ENCODE assay signal across 10 cellular contexts in genomic region chr12:116882742-116883141, GRCh38. TPM values are rescaled to one million over a fixed set of nuclear protein-coding genes. Genes with fewer than 3 reads are reported as not detected.
A peak's percentile ranks its signal among the peaks of the same experiment; 100 is the strongest.
DNase-seq lines count a peak whose midpoint lies in the region; ATAC-seq and TF ChIP-seq lines count a peak whose summit lies in the region.
"Had no signal": no experiment of that assay in that cellular context is flagged by ENCODE, and none has a peak within 500 bp of the region (broad histone marks: within the 10 kb centered on the region; RNA-seq: fewer than 3 reads in every experiment).

No MANE protein-coding gene starts in this region.

- no peaks in the 10 kb centered on the region for H3K36me3 Mint-ChIP-seq in natural killer cell

- no peaks in the 10 kb centered on the region for H3K9me3 Mint-ChIP-seq in natural killer cell

- peak in 6 of 8 donors; percentile 39 to 58 (median 53) for ATAC-seq in heart right ventricle
- no peak for ATAC-seq in aorta (ENCODE audit: low FRiP score)
- ATAC-seq in natural killer cell: no peak

- H3K4me3 ChIP-seq in heart right ventricle (no peak overlapping the region), right atrium auricular region (no peak overlapping the region), foreskin fibroblast (ENCODE audit: low read depth in 1 of 2, low read length in 2 of 2) (no peak overlapping the region), tibial artery (no peak overlapping the region), aorta (ENCODE audit: low read length in 2 of 2) (no peak overlapping the region)
- H3K4me3 ChIP-seq: lung, thoracic aorta had no signal

- H3K4me1 Mint-ChIP-seq in natural killer cell: peaks cover 18 to 25% of the 10 kb centered on the region in 2 donors

- H3K27me3 Mint-ChIP-seq in natural killer cell (ENCODE audit: low read depth in 2 of 2): peaks cover 54 to 75% of the 10 kb centered on the region in 2 donors

- peaks cover 7 to 72% (median 58%) of the 10 kb centered on the region in 7 donors for H3K27me3 ChIP-seq in heart right ventricle
- H3K27me3 ChIP-seq in right atrium auricular region: peaks cover 13 to 31% of the 10 kb centered on the region in 2 donors
- peaks cover 0 to 73% of the 10 kb centered on the region in 2 donors for H3K27me3 ChIP-seq in tibial artery
- no peaks in the 10 kb centered on the region for H3K27me3 ChIP-seq in aorta (ENCODE audit: control insufficient read depth in 1 of 2, insufficient read depth in 2 of 2, low read length in 1 of 2)

- H3K4me1 ChIP-seq in heart right ventricle: peaks cover 8 to 43% (median 32%) of the 10 kb centered on the region in 9 donors
- peaks cover 0 to 41% of the 10 kb centered on the region in 2 donors for H3K4me1 ChIP-seq in right atrium auricular region
- peaks cover 5 to 47% (median 36%) of the 10 kb centered on the region in 4 donors for H3K4me1 ChIP-seq in tibial artery
- peaks cover 0 to 2% of the 10 kb centered on the region in 2 donors for H3K4me1 ChIP-seq in aorta (ENCODE audit: control insufficient read depth in 1 of 2, insufficient read depth in 2 of 2, low read length in 2 of 2)

- WGBS in heart right ventricle, 2 donors: 31 to 37% methylated on average over 6 of the region's 6 CpGs
- 17 to 19% methylated on average over 6 of the region's 6 CpGs for WGBS in aorta, 2 donors

- H3K27ac ChIP-seq in heart right ventricle: no peak overlapping the region
- no peak overlapping the region for H3K27ac ChIP-seq in right atrium auricular region
- no peak overlapping the region for H3K27ac ChIP-seq in tibial artery
- no peak overlapping the region for H3K27ac ChIP-seq in aorta (ENCODE audit: low read depth in 1 of 2, low read length in 2 of 2)
- H3K27ac ChIP-seq: thoracic aorta had no signal

- DNase-seq in heart right ventricle: no peak
- no peak for DNase-seq in right atrium auricular region (ENCODE audit: low spot score)
- peak; percentile 34 for DNase-seq in OCI-M1 (lab: John Stamatoyannopoulos, UW)
- DNase-seq in foreskin fibroblast: peak in 1 of 2 donors; percentile 60
- no peak for DNase-seq in tibial artery
- DNase-seq in aorta: no peak
- DNase-seq in natural killer cell: no peak
- no peak for DNase-seq in activated CD4-positive, alpha-beta T cell treated with anti-CD3 and anti-CD28 coated beads, Interleukin-2, amount 50 U/mL, for 4 hours

- no peak overlapping the region for H3K4me3 Mint-ChIP-seq in natural killer cell

- TF ChIP-seq CTCF in heart right ventricle (IDR thresholded peaks at IDR 0.05) (peak in 6 of 9 donors; percentile 29 to 51 (median 40)), right atrium auricular region (IDR thresholded peaks at IDR 0.05) (peak in 1 of 2 donors; percentile 36), foreskin fibroblast (IDR thresholded peaks at IDR 0.05; ENCODE audit: low read depth, low read length) (peak; percentile 25), tibial artery (IDR thresholded peaks at IDR 0.05) (peak; percentile 27), natural killer cell (IDR thresholded peaks at IDR 0.05) (no peak)

- no peak overlapping the region for H3K27ac Mint-ChIP-seq in natural killer cell

- H3K36me3 ChIP-seq in heart right ventricle (no peaks in the 10 kb centered on the region), right atrium auricular region (no peaks in the 10 kb centered on the region), tibial artery (no peaks in the 10 kb centered on the region), aorta (ENCODE audit: control insufficient read depth in 1 of 2, insufficient read depth in 2 of 2, low read length in 1 of 2) (no peaks in the 10 kb centered on the region)
- H3K36me3 ChIP-seq: thoracic aorta had no signal

- H3K9me3 ChIP-seq in heart right ventricle: no peaks in the 10 kb centered on the region
- no peaks in the 10 kb centered on the region for H3K9me3 ChIP-seq in right atrium auricular region
- no peaks in the 10 kb centered on the region for H3K9me3 ChIP-seq in tibial artery
- H3K9me3 ChIP-seq in aorta (ENCODE audit: control insufficient read depth, low read length): no peaks in the 10 kb centered on the region
- H3K9me3 ChIP-seq: thoracic aorta had no signal

- intact Hi-C loops in heart right ventricle (cut with DNase I) (loop anchor here in 7 of 10 donors (2.0 to 10.0 kb wide), 4 partner anchors 175 to 180 kb away; no protein-coding TSS in a partner anchor), tibial artery (cut with DNase I; ENCODE audit: low total_unique reads) (loop anchor here (2.0 kb wide), 1 partner anchor 180 kb away; no protein-coding TSS in a partner anchor), aorta (cut with DNase I) (loop anchor here (1.0 to 10.0 kb wide), 3 partner anchors 108 to 179 kb away; no protein-coding TSS in a partner anchor), natural killer cell (cut with micrococcal nuclease) (no loop called here)

RNA-seq across cellular contexts. Expression of gene HRK, which starts 1.5 kb away (rescaled TPM):
- total RNA-seq in heart right ventricle (1 to 10 TPM in 2 of 10 donors, under 1 TPM in 6, not detected in 2; 0.25 to 2.9 (median 0.57) TPM), right atrium auricular region (under 1 TPM in 1 of 2 donors, not detected in 1; 0.08 TPM), aorta (under 1 TPM; 0.06 TPM), natural killer cell (under 1 TPM in 1 of 3 donors, not detected in 2; 0.15 TPM)
- polyA plus RNA-seq in heart right ventricle (under 1 TPM; 0.03 to 0.07 TPM), aorta (under 1 TPM in 1 of 2 donors, not detected in 1; 0.25 TPM)

RNA-seq across cellular contexts. Expression of gene FBXW8, which starts 28.0 kb away (rescaled TPM):
- total RNA-seq in heart right ventricle: 10 to 100 TPM in 1 of 10 donors, 1 to 10 TPM in 9; 5.3 to 11.3 (median 7.6) TPM
- 1 to 10 TPM; 2.4 to 3.7 TPM for polyA plus RNA-seq in heart right ventricle
- 1 to 10 TPM; 7.9 to 9.0 TPM for total RNA-seq in right atrium auricular region
- 10 to 100 TPM; 13.9 to 18.7 TPM for total RNA-seq in aorta
- polyA plus RNA-seq in aorta: 1 to 10 TPM; 2.3 to 3.2 TPM
- total RNA-seq in natural killer cell: 10 to 100 TPM; 11.5 to 16.0 (median 13.5) TPM

Comparison
In these comparisons a context has a peak if more than half of its experiments do, and no peak if none do; other contexts are left out.
1. ATAC-seq: peak in heart right ventricle (6 of 8); none in aorta (single experiment) and natural killer cell (0 of 3).